ENCODE assay signal across 12 cellular contexts in genomic region chr17:27810211-27810901, GRCh38. TPM values are rescaled to one million over a fixed set of nuclear protein-coding genes. Genes with fewer than 3 reads are reported as not detected.
DNase-seq lines count a peak whose midpoint lies in the region; ATAC-seq and TF ChIP-seq lines count a peak whose summit lies in the region.
"Had no signal": no experiment of that assay in that cellular context is flagged by ENCODE, and none has a peak within 500 bp of the region (broad histone marks: within the 10 kb centered on the region; RNA-seq: fewer than 3 reads in every experiment).

No MANE protein-coding gene starts in this region.

- peaks cover 0 to 2% of the 10 kb centered on the region in 2 donors for H3K36me3 Mint-ChIP-seq in CD4-positive, alpha-beta memory T cell
- no peaks in the 10 kb centered on the region for H3K36me3 Mint-ChIP-seq in activated naive CD8-positive, alpha-beta T cell
- no peaks in the 10 kb centered on the region for H3K36me3 Mint-ChIP-seq in CD14-positive monocyte

- H3K4me1 ChIP-seq in CD4-positive, alpha-beta memory T cell (ENCODE audit: insufficient read depth, low read length), result peaks cover 39% of the 10 kb centered on the region
- H3K4me1 ChIP-seq in prostate gland (replicated peaks) (no peaks in the 10 kb centered on the region), heart left ventricle (peaks cover 0 to 35% (median 5%) of the 10 kb centered on the region in 12 donors)

- no peak for DNase-seq in CD4-positive, alpha-beta memory T cell
- DNase-seq in prostate gland (ENCODE audit: low spot score), result no peak
- no peak for DNase-seq in heart left ventricle
- DNase-seq in CD14-positive monocyte (ENCODE audit: low spot score), result no peak
- DNase-seq: CD8-positive, alpha-beta memory T cell; NCI-H1436 had no signal

- H3K36me3 ChIP-seq in CD4-positive, alpha-beta memory T cell (ENCODE audit: insufficient read depth, low read length), result no peaks in the 10 kb centered on the region
- no peaks in the 10 kb centered on the region for H3K36me3 ChIP-seq in prostate gland
- H3K36me3 ChIP-seq in heart left ventricle, result no peaks in the 10 kb centered on the region

- intact Hi-C loops in CD4-positive, alpha-beta memory T cell (cut with micrococcal nuclease), result no loop called here
- intact Hi-C loops in prostate gland (cut with DNase I), result no loop called here
- intact Hi-C loops in heart left ventricle (cut with DNase I), result no loop called here
- intact Hi-C loops in CD14-positive monocyte (cut with micrococcal nuclease), result no loop called here

- POLR2A ChIA-PET in CD4-positive, alpha-beta memory T cell (lab: Charles Lee; ENCODE audit: partially characterized antibody), result interaction anchor here (0.5 to 1.6 kb wide), 2 partner anchors 83 to 249 kb away, joined by 3 to 6 read pairs; partner anchors contain the start of gene LYRM9

- CTCF ChIA-PET in CD4-positive, alpha-beta memory T cell (lab: Charles Lee; ENCODE audit: partially characterized antibody), result interaction anchor here (1.5 to 11.4 kb wide), 3 partner anchors 11 to 83 kb away, joined by 3 to 292 read pairs (median 5); partner anchors contain the start of genes LYRM9 and NOS2

- no peaks in the 10 kb centered on the region for H3K27me3 ChIP-seq in CD4-positive, alpha-beta memory T cell (ENCODE audit: insufficient read depth, low read length)
- H3K27me3 ChIP-seq in prostate gland (replicated peaks; ENCODE audit: insufficient read depth), result no peaks in the 10 kb centered on the region
- no peaks in the 10 kb centered on the region for H3K27me3 ChIP-seq in heart left ventricle

- H3K4me3 Mint-ChIP-seq in CD4-positive, alpha-beta memory T cell, result peak overlapping the region in 5 of 8 donors; percentile 6 to 49 (median 35)
- H3K4me3 Mint-ChIP-seq in activated naive CD8-positive, alpha-beta T cell, result peak overlapping the region; percentile 17
- H3K4me3 Mint-ChIP-seq in CD14-positive monocyte, result no peak overlapping the region
- H3K4me3 Mint-ChIP-seq: CD8-positive, alpha-beta memory T cell; HFFc6 had no signal

- WGBS in prostate gland, result 61% methylated on average over 7 of the region's 7 CpGs
- 56 to 78% (median 62%) methylated on average over 7 of the region's 7 CpGs for WGBS in heart left ventricle, 4 donors

- H3K27ac ChIP-seq in CD4-positive, alpha-beta memory T cell (ENCODE audit: low read depth, low read length), result no peak overlapping the region
- H3K27ac ChIP-seq in prostate gland (no peak overlapping the region), heart left ventricle (no peak overlapping the region)

- no peak for TF ChIP-seq CTCF in prostate gland (IDR thresholded peaks at IDR 0.05)
- TF ChIP-seq CTCF in heart left ventricle (IDR thresholded peaks at IDR 0.05), result no peak
- no peak for TF ChIP-seq CTCF in CD14-positive monocyte (IDR thresholded peaks at IDR 0.05)

- H3K9me3 Mint-ChIP-seq in CD4-positive, alpha-beta memory T cell, result no peaks in the 10 kb centered on the region
- no peaks in the 10 kb centered on the region for H3K9me3 Mint-ChIP-seq in activated naive CD8-positive, alpha-beta T cell (ENCODE audit: low read depth)
- peaks cover 0 to 4% (median 0%) of the 10 kb centered on the region in 7 donors for H3K9me3 Mint-ChIP-seq in CD14-positive monocyte
- H3K9me3 Mint-ChIP-seq: CD8-positive, alpha-beta memory T cell; HFFc6 had no signal

- peaks cover 20 to 46% (median 36%) of the 10 kb centered on the region in 4 donors for H3K4me1 Mint-ChIP-seq in CD4-positive, alpha-beta memory T cell
- H3K4me1 Mint-ChIP-seq in activated naive CD8-positive, alpha-beta T cell (ENCODE audit: low read depth), result peaks cover 42% of the 10 kb centered on the region
- H3K4me1 Mint-ChIP-seq in CD14-positive monocyte, result peaks cover 28% of the 10 kb centered on the region

- H3K9me3 ChIP-seq in CD4-positive, alpha-beta memory T cell (ENCODE audit: control insufficient read depth in 1 of 2, low read length in 2 of 2), result no peaks in the 10 kb centered on the region
- no peaks in the 10 kb centered on the region for H3K9me3 ChIP-seq in prostate gland
- peaks cover 0 to 4% (median 0%) of the 10 kb centered on the region in 12 donors for H3K9me3 ChIP-seq in heart left ventricle

- peak overlapping the region in 6 of 7 donors; percentile 13 to 57 (median 38) for H3K27ac Mint-ChIP-seq in CD4-positive, alpha-beta memory T cell
- H3K27ac Mint-ChIP-seq in activated naive CD8-positive, alpha-beta T cell, result peak overlapping the region; percentile 73
- H3K27ac Mint-ChIP-seq in CD14-positive monocyte, result peak overlapping the region in 1 of 7 donors; percentile 78
- H3K27ac Mint-ChIP-seq: HFFc6 had no signal

- TF ChIP-seq POLR2A in prostate gland (IDR thresholded peaks at IDR 0.05) (no peak), heart left ventricle (IDR thresholded peaks at IDR 0.05) (no peak)

- H3K4me3 ChIP-seq in CD4-positive, alpha-beta memory T cell (ENCODE audit: low read length in 2 of 2), result no peak overlapping the region
- H3K4me3 ChIP-seq in prostate gland, result no peak overlapping the region
- no peak overlapping the region for H3K4me3 ChIP-seq in heart left ventricle

- peak; percentile 44 for ATAC-seq in GM18909 (IDR thresholded peaks at IDR 0.05; ENCODE audit: poor library complexity, unreplicated experiment)
- ATAC-seq in HG03196 (IDR thresholded peaks at IDR 0.05; ENCODE audit: unreplicated experiment), result peak; percentile 39
- no peak for ATAC-seq in GM21526 (IDR thresholded peaks at IDR 0.05; ENCODE audit: low FRiP score, unreplicated experiment)
- ATAC-seq in heart left ventricle, result no peak

- peaks cover 0 to 2% of the 10 kb centered on the region in 2 donors for H3K27me3 Mint-ChIP-seq in CD4-positive, alpha-beta memory T cell
- no peaks in the 10 kb centered on the region for H3K27me3 Mint-ChIP-seq in activated naive CD8-positive, alpha-beta T cell
- no peaks in the 10 kb centered on the region for H3K27me3 Mint-ChIP-seq in CD14-positive monocyte (ENCODE audit: low read depth in 3 of 3)

RNA-seq across cellular contexts. Expression of gene NOS2, which starts 10.0 kb away (rescaled TPM):
- total RNA-seq in CD4-positive, alpha-beta memory T cell, result under 1 TPM; 0.09 to 0.11 TPM
- polyA plus RNA-seq in CD4-positive, alpha-beta memory T cell, result under 1 TPM in 1 of 2 donors, not detected in 1; 0.14 TPM
- total RNA-seq in prostate gland, result 1 to 10 TPM in 1 of 2 donors, under 1 TPM in 1; 0.55 to 1.4 TPM
- total RNA-seq in heart left ventricle, result 1 to 10 TPM in 1 of 9 donors, under 1 TPM in 8; 0.07 to 2.2 (median 0.20) TPM
- polyA plus RNA-seq in heart left ventricle, result under 1 TPM in 1 of 2 donors, not detected in 1; 0.10 TPM
- polyA plus RNA-seq in CD14-positive monocyte, result not detected
- total RNA-seq: HFFc6, pulmonary artery endothelial cell had no signal
- polyA plus RNA-seq: CD8-positive, alpha-beta memory T cell had no signal

Comparison
In these comparisons a context has a peak if more than half of its experiments do, and no peak if none do; other contexts are left out.
1. H3K4me3 Mint-ChIP-seq: peak in CD4-positive, alpha-beta memory T cell (5 of 8) and activated naive CD8-positive, alpha-beta T cell (single experiment); none in CD14-positive monocyte (0 of 2).
2. ATAC-seq: peak in GM18909 (single experiment) and HG03196 (single experiment); none in GM21526 (single experiment) and heart left ventricle (0 of 4).